ENCODE assay signal across 8 cellular contexts in the genomic region with DNA sequence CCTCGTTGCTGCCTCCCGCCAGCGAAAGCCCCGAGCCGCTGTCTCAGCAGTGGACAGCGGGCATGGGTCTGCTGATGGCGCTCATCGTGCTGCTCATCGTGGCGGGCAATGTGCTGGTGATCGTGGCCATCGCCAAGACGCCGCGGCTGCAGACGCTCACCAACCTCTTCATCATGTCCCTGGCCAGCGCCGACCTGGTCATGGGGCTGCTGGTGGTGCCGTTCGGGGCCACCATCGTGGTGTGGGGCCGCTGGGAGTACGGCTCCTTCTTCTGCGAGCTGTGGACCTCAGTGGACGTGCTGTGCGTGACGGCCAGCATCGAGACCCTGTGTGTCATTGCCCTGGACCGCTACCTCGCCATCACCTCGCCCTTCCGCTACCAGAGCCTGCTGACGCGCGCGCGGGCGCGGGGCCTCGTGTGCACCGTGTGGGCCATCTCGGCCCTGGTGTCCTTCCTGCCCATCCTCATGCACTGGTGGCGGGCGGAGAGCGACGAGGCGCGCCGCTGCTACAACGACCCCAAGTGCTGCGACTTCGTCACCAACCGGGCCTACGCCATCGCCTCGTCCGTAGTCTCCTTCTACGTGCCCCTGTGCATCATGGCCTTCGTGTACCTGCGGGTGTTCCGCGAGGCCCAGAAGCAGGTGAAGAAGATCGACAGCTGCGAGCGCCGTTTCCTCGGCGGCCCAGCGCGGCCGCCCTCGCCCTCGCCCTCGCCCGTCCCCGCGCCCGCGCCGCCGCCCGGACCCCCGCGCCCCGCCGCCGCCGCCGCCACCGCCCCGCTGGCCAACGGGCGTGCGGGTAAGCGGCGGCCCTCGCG. TPM values are rescaled to one million over a fixed set of nuclear protein-coding genes. Genes with fewer than 3 reads are reported as not detected.
A peak's percentile ranks its signal among the peaks of the same experiment; 100 is the strongest.
DNase-seq lines count a peak whose midpoint lies in the region; ATAC-seq, FAIRE-seq and TF ChIP-seq lines count a peak whose summit lies in the region.

No MANE protein-coding gene starts in this region.

- FAIRE-seq in urothelium cell line (lab: Jason Lieb, UNC), result no peak

- intact Hi-C loops in heart left ventricle (cut with DNase I), result loop anchor here in 8 of 10 donors (5.0 to 10.0 kb wide), 7 partner anchors 58 to 190 kb away; a partner anchor contains a TSS

- no peaks in the 10 kb centered on the region for H3K36me3 ChIP-seq in SJCRH30
- peaks cover 0 to 3% (median 0%) of the 10 kb centered on the region in 9 donors for H3K36me3 ChIP-seq in heart left ventricle

- H3K9me3 ChIP-seq in SJCRH30 (replicated peaks), result no peaks in the 10 kb centered on the region
- no peaks in the 10 kb centered on the region for H3K9me3 ChIP-seq in heart left ventricle

- ATAC-seq in heart left ventricle, result peak in 3 of 4 donors; percentile 0 to 10 (median 2)
- no peak for ATAC-seq in GM18511 (IDR thresholded peaks at IDR 0.05; ENCODE audit: unreplicated experiment)

- TF ChIP-seq POLR2A in heart left ventricle (IDR thresholded peaks at IDR 0.05), result no peak

- 0 out of 2 replicates have a peak, but pooled peaks cover 7% of the 10 kb centered on the region for H3K27me3 ChIP-seq in SJCRH30
- H3K27me3 ChIP-seq in heart left ventricle, result peaks cover 0 to 65% (median 0%) of the 10 kb centered on the region in 9 donors

- WGBS in heart left ventricle, 4 donors, result 5 to 6% (median 5%) methylated on average over 13 to 98 of the region's 98 CpGs

- peak overlapping the region; percentile 63; the same call in 1 of the 2 replicates for H3K4me3 ChIP-seq in SJCRH30
- H3K4me3 ChIP-seq in heart left ventricle, result peak overlapping the region; percentile 49 to 80 (median 64)

- H3K27ac ChIP-seq in SJCRH30 (no peak overlapping the region), heart left ventricle (peak overlapping the region; percentile 65 to 93 (median 86))

- H3K4me1 ChIP-seq in SJCRH30 (no peaks in the 10 kb centered on the region), heart left ventricle (peaks cover 0 to 25% (median 4%) of the 10 kb centered on the region in 12 donors)

- TF ChIP-seq CTCF in GM10266 (IDR thresholded peaks at IDR 0.05; ENCODE audit: control insufficient read depth, insufficient read depth, low read depth, missing control alignments), result no peak
- TF ChIP-seq CTCF in heart left ventricle (IDR thresholded peaks at IDR 0.05), result no peak

- DNase-seq in GM10266 (ENCODE audit: extremely low spot score) (peak; percentile 32), SJCRH30 (no peak), heart left ventricle (peak in 4 of 5 donors; percentile 32 to 70 (median 59)), retina (peak; percentile 78), SIG-M5 (lab: John Stamatoyannopoulos, UW) (no peak), urothelium cell line (ENCODE audit: low spot score) (no peak)
- no peak for DNase-seq in stimulated activated naive CD4-positive, alpha-beta T cell treated with Interleukin-2 at 50 U/mL for 16 hours (lab: John Stamatoyannopoulos, UW)

RNA-seq across cellular contexts. Expression of a gene that starts 0.8 kb away (rescaled TPM):
- 0.12 and 0.13 TPM in 2 replicates for total RNA-seq in SJCRH30 (2014; rRNA removed; shearing (Covaris generic))
- 100 to 1,000 TPM in 1 of 9 donors, 10 to 100 TPM in 8; 28.3 to 115 (median 59.4) TPM for total RNA-seq in heart left ventricle
- polyA plus RNA-seq in heart left ventricle, result 10 to 100 TPM in 1 of 2 donors, 1 to 10 TPM in 1; 7.3 to 28.1 TPM

Comparison
In these comparisons a context has a peak if more than half of its experiments do, and no peak if none do; other contexts are left out.
1. DNase-seq: peak in GM10266 (single experiment), heart left ventricle (4 of 5) and retina (single experiment); none in SJCRH30 (0 of 2), SIG-M5 (single experiment), urothelium cell line (single experiment) and stimulated activated naive CD4-positive, alpha-beta T cell treated with Interleukin-2 at 50 U/mL for 16 hours (single experiment).
2. RNA of a gene that starts 0.8 kb away (total RNA-seq): 28.3 to 115 TPM in heart left ventricle; 0.12 to 0.13 TPM in SJCRH30; every median in the first group is over 10 times any median in the second.